In the genomic region with DNA sequence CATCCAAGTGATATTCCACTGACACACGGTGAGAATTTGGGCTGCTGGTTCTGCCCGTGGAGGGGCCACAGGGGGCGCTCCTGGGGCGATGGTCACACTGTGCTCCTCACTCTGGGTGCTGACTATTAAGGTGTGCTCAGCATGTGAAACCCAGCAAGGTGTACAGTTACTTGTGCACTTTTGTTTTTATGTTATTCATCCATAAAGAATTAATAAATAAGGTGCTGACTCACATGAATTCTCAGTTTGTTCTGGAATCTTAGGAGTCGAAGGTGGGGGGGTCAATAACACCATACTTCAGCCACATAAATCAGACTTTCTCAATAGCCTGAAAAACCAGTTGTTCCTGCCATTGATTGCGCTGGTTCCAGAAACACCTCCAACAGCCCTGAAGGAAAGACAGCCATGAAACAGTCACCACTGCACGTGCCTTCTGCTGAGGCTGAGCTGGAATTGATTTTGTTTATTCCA, we compare ENCODE assay signal across 8 cellular contexts. TPM values are rescaled to one million over a fixed set of nuclear protein-coding genes. Genes with fewer than 3 reads are reported as not detected.
A peak's percentile ranks its signal among the peaks of the same experiment; 100 is the strongest.
DNase-seq lines count a peak whose midpoint lies in the region; ATAC-seq and TF ChIP-seq lines count a peak whose summit lies in the region.

No MANE protein-coding gene starts in this region.

- DNase-seq in GM12864 (ENCODE audit: low read depth) (no peak), RWPE2 (ENCODE audit: low spot score) (no peak), foreskin keratinocyte (peak; percentile 96 to 98), AG20443 (ENCODE audit: low spot score) (no peak)
- DNase-seq in activated CD4-positive, alpha-beta memory T cell treated with anti-CD3 and anti-CD28 coated beads for 36 hours: no peak

- intact Hi-C loops in activated CD4-positive, alpha-beta memory T cell treated with anti-CD3 and anti-CD28 coated beads for 36 hours (cut with micrococcal nuclease): no loop called here

- POLR2A ChIA-PET in activated CD4-positive, alpha-beta memory T cell treated with anti-CD3 and anti-CD28 coated beads for 36 hours (lab: Charles Lee): no interaction called here

- H3K9me3 Mint-ChIP-seq in activated CD4-positive, alpha-beta memory T cell treated with anti-CD3 and anti-CD28 coated beads for 36 hours: no peaks in the 10 kb centered on the region

- H3K27ac ChIP-seq in RWPE2 (ENCODE audit: poor library complexity, severe bottlenecking) (peak overlapping the region; percentile 90), foreskin keratinocyte (peak overlapping the region; percentile 65)

- H3K36me3 Mint-ChIP-seq in activated CD4-positive, alpha-beta memory T cell treated with anti-CD3 and anti-CD28 coated beads for 36 hours: no peaks in the 10 kb centered on the region

- no peak overlapping the region for H3K4me3 Mint-ChIP-seq in activated CD4-positive, alpha-beta memory T cell treated with anti-CD3 and anti-CD28 coated beads for 36 hours

- TF ChIP-seq CTCF in GM12864 (IDR thresholded peaks at IDR 0.05; ENCODE audit: low read depth, low read length, missing control alignments): peak; percentile 45
- TF ChIP-seq CTCF in RWPE2 (IDR thresholded peaks at IDR 0.05; ENCODE audit: poor library complexity, severe bottlenecking): peak; percentile 85
- TF ChIP-seq CTCF in foreskin keratinocyte (conservative IDR thresholded peaks at IDR 0.05): peak; percentile 90

- H3K27me3 Mint-ChIP-seq in activated CD4-positive, alpha-beta memory T cell treated with anti-CD3 and anti-CD28 coated beads for 36 hours: peaks cover 7% of the 10 kb centered on the region

- no peaks in the 10 kb centered on the region for H3K36me3 ChIP-seq in RWPE2 (ENCODE audit: low read depth)
- no peaks in the 10 kb centered on the region for H3K36me3 ChIP-seq in skeletal muscle satellite cell (ENCODE audit: insufficient read depth, low read length)

- H3K4me3 ChIP-seq in GM12864 (ENCODE audit: low read depth, low read length) (no peak overlapping the region), RWPE2 (ENCODE audit: severe bottlenecking) (no peak overlapping the region), skeletal muscle satellite cell (ENCODE audit: low read length) (peak overlapping the region; percentile 46)

- peaks cover 4% of the 10 kb centered on the region for H3K4me1 Mint-ChIP-seq in activated CD4-positive, alpha-beta memory T cell treated with anti-CD3 and anti-CD28 coated beads for 36 hours (ENCODE audit: low read depth)

- CTCF ChIA-PET in activated CD4-positive, alpha-beta memory T cell treated with anti-CD3 and anti-CD28 coated beads for 36 hours (lab: Charles Lee): no interaction called here

- H3K9me3 ChIP-seq in RWPE2 (ENCODE audit: severe bottlenecking) (no peaks in the 10 kb centered on the region), skeletal muscle satellite cell (replicated peaks; ENCODE audit: low read length) (no peaks in the 10 kb centered on the region)

- no peaks in the 10 kb centered on the region for H3K27me3 ChIP-seq in RWPE2 (ENCODE audit: insufficient read depth, poor library complexity, severe bottlenecking)
- no peaks in the 10 kb centered on the region for H3K27me3 ChIP-seq in foreskin keratinocyte
- no peaks in the 10 kb centered on the region for H3K27me3 ChIP-seq in skeletal muscle satellite cell (ENCODE audit: control insufficient read depth, insufficient read depth, low read length)

- H3K4me2 ChIP-seq in skeletal muscle satellite cell (ENCODE audit: low read length): peak overlapping the region; percentile 74

- no peak overlapping the region for H3K27ac Mint-ChIP-seq in activated CD4-positive, alpha-beta memory T cell treated with anti-CD3 and anti-CD28 coated beads for 36 hours

- H3K4me1 ChIP-seq in RWPE2 (ENCODE audit: insufficient read depth, poor library complexity, severe bottlenecking): peaks cover 35% of the 10 kb centered on the region
- H3K4me1 ChIP-seq in foreskin keratinocyte: peaks cover 28% of the 10 kb centered on the region
- peaks cover 22% of the 10 kb centered on the region for H3K4me1 ChIP-seq in skeletal muscle satellite cell (ENCODE audit: control insufficient read depth, insufficient read depth, low read length)

- no peak overlapping the region for H3K9ac ChIP-seq in skeletal muscle satellite cell (ENCODE audit: low read depth, low read length)

- ATAC-seq in RWPE2 (ENCODE audit: low read depth) (peak; percentile 91), foreskin keratinocyte (peak; percentile 87), HG03175 (IDR thresholded peaks at IDR 0.05; ENCODE audit: unreplicated experiment) (no peak), HG02642 (IDR thresholded peaks at IDR 0.05; ENCODE audit: poor library complexity, unreplicated experiment) (no peak)

RNA-seq across cellular contexts. Expression of gene SPATA12, which starts 53.5 kb away (rescaled TPM):
- total RNA-seq in foreskin keratinocyte: 0.03 TPM in 1 of 2 replicates, not detected in the other
- 0.02 and 0.04 TPM in 2 replicates for polyA plus RNA-seq in foreskin keratinocyte
- under 0.01 TPM in 1 of 2 replicates, not detected in the other for total RNA-seq in skeletal muscle satellite cell (2012; rRNA removed)
- total RNA-seq in activated CD4-positive, alpha-beta memory T cell treated with anti-CD3 and anti-CD28 coated beads for 36 hours: not detected

Comparison
In these comparisons a context has a peak if more than half of its experiments do, and no peak if none do; other contexts are left out.
1. DNase-seq: peak in foreskin keratinocyte (2 of 2); none in GM12864 (single experiment), RWPE2 (single experiment), activated CD4-positive, alpha-beta memory T cell treated with anti-CD3 and anti-CD28 coated beads for 36 hours (single experiment) and AG20443 (single experiment).
2. ATAC-seq: peak in RWPE2 (single experiment) and foreskin keratinocyte (single experiment); none in HG03175 (single experiment) and HG02642 (single experiment).
3. Peak in every context shown above with its lines, with median percentiles within 50 percentile points of each other: CTCF ChIP-seq.